In the genomic region with DNA sequence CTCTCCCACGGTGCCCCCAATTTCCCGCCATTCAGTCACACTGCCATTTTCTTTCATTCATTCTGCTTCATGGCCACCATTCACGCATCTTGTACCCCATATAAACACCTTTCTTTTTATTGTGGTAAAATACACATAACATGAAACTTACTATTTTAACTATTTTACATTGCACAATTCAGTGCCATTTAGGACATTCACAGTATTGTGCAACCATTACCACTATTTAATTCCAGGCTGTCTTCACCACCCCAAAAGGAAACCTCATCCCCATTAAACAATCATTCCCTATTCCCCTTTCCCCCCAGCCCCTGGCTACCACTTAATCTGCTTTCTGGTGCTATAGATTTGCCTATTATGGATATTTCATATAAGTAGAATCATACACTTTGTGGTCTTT, we compare ENCODE assay signal across 1 cellular context.
TF ChIP-seq lines count a peak whose summit lies in the region.

No MANE protein-coding gene starts in this region.

TF ChIP-seq in K562, 482 proteins besides CTCF, POLR2A, EP300 and RAD21:
- TF ChIP-seq CEBPB (tag; IDR thresholded peaks at IDR 0.05) (peak; percentile 63), CEBPG (CRISPR knock-in tag; IDR thresholded peaks at IDR 0.05) (no peak), CEBPG (tag; conservative IDR thresholded peaks at IDR 0.05 in 1 of 2, IDR thresholded peaks at IDR 0.05 in 1 of 2) (peak in 1 of 2 experiments; percentile 43; a peak in 1 of 4 replicates), ZNF146 (CRISPR knock-in tag; IDR thresholded peaks at IDR 0.05; ENCODE audit: unreplicated experiment) (no peak)
